ENCODE assay signal across 14 cellular contexts in the genomic region with DNA sequence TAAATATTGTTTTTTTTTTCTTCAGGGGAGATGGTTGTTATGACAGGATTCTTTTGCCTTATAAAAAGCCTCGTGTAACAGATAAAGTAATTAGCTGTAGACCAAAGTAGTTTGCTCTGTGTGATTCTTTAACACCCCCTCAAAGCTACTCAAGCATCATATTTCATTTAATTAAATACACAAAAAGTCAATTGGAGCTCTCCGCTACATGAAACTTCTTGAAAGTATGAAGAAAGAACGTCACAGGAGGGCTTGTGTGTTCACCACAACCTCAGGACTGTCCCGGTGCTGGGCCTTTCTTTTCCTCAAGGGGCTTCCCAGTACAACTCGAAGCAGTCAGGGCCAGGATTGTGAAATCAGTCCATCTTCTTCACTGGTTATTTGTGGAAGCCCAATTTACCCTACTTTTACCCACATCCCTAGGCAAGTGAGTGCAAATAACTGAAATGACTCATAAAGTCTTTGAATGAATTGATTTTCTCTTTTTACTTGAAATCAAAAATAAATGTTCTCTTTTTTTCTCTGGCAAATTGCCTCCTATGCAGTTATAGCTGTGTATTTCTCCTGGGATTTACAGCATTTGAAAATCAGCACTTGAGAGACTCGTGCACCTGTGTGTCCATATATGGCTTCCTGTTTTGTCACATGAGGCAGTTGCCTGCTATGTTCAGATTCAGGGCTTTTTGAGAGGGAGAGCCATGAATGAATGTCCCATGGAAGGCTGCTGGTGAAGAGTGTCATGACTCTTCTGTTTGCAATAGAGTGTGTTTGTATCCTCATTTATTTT. TPM values are rescaled to one million over a fixed set of nuclear protein-coding genes. Genes with fewer than 3 reads are reported as not detected.
A peak's percentile ranks its signal among the peaks of the same experiment; 100 is the strongest.
DNase-seq lines count a peak whose midpoint lies in the region; ATAC-seq and TF ChIP-seq lines count a peak whose summit lies in the region.
"Had no signal": no experiment of that assay in that cellular context is flagged by ENCODE, and none has a peak within 500 bp of the region (broad histone marks: within the 10 kb centered on the region; RNA-seq: fewer than 3 reads in every experiment).

No MANE protein-coding gene starts in this region.

- H3K27me3 Mint-ChIP-seq in activated T-helper 1 cell treated with anti-CD3 and anti-CD28 coated beads, Interleukin-12 subunit alpha, Interleukin-12 subunit beta, Interleukin-2, Interleukin-4 antibody, amounts not matched to agents 30 ng/mL and 10 ng/mL and 1 ng/mL, durations not matched to agents 14 hours and 24 hours and 36 hours (ENCODE audit: insufficient read depth): no peaks in the 10 kb centered on the region
- H3K27me3 Mint-ChIP-seq: CD4-positive, CD25-positive, alpha-beta regulatory T cell had no signal

- no peak for TF ChIP-seq CTCF in GM10266 (IDR thresholded peaks at IDR 0.05; ENCODE audit: control insufficient read depth, insufficient read depth, low read depth, missing control alignments)

- intact Hi-C loops in left ventricle myocardium superior (cut with micrococcal nuclease): no loop called here
- intact Hi-C loops in activated T-helper 1 cell treated with anti-CD3 and anti-CD28 coated beads, Interleukin-12 subunit alpha, Interleukin-12 subunit beta, Interleukin-2, Interleukin-4 antibody, amounts not matched to agents 30 ng/mL and 10 ng/mL and 1 ng/mL, durations not matched to agents 14 hours and 24 hours and 36 hours (cut with micrococcal nuclease): no loop called here

- DNase-seq in GM10266 (ENCODE audit: extremely low spot score) (peak; percentile 17), NCI-H69 (lab: John Stamatoyannopoulos, UW) (peak; percentile 65), dedifferentiated amniotic fluid mesenchymal stem cell (ENCODE audit: extremely low spot score) (no peak), left ventricle myocardium superior (no peak), NCI-H82 treated with DMSO at 0.1 percent for 48 hours (lab: John Stamatoyannopoulos, UW; ENCODE audit: unreplicated experiment) (no peak)
- DNase-seq in activated T-helper 1 cell treated with anti-CD3 and anti-CD28 coated beads, Interleukin-12 subunit alpha, Interleukin-12 subunit beta, Interleukin-2, Interleukin-4 antibody, amounts not matched to agents 30 ng/mL and 10 ng/mL and 1 ng/mL, durations not matched to agents 14 hours and 24 hours and 36 hours (ENCODE audit: low spot score): no peak
- DNase-seq: activated CD4-positive, CD25-positive, alpha-beta regulatory T cell treated with anti-CD3 and anti-CD28 coated beads, Interleukin-2, amount 50 U/mL, for 72 hours; CD4-positive, CD25-positive, alpha-beta regulatory T cell; substantia nigra had no signal

- H3K27ac Mint-ChIP-seq in activated T-helper 1 cell treated with anti-CD3 and anti-CD28 coated beads, Interleukin-12 subunit alpha, Interleukin-12 subunit beta, Interleukin-2, Interleukin-4 antibody, amounts not matched to agents 30 ng/mL and 10 ng/mL and 1 ng/mL, durations not matched to agents 14 hours and 24 hours and 36 hours: no peak overlapping the region
- H3K27ac Mint-ChIP-seq: CD4-positive, CD25-positive, alpha-beta regulatory T cell had no signal

- no peak overlapping the region for H3K4me3 Mint-ChIP-seq in activated T-helper 1 cell treated with anti-CD3 and anti-CD28 coated beads, Interleukin-12 subunit alpha, Interleukin-12 subunit beta, Interleukin-2, Interleukin-4 antibody, amounts not matched to agents 30 ng/mL and 10 ng/mL and 1 ng/mL, durations not matched to agents 14 hours and 24 hours and 36 hours
- H3K4me3 Mint-ChIP-seq: CD4-positive, CD25-positive, alpha-beta regulatory T cell had no signal

- no peaks in the 10 kb centered on the region for H3K36me3 Mint-ChIP-seq in activated T-helper 1 cell treated with anti-CD3 and anti-CD28 coated beads, Interleukin-12 subunit alpha, Interleukin-12 subunit beta, Interleukin-2, Interleukin-4 antibody, amounts not matched to agents 30 ng/mL and 10 ng/mL and 1 ng/mL, durations not matched to agents 14 hours and 24 hours and 36 hours (ENCODE audit: low read depth)
- H3K36me3 Mint-ChIP-seq: CD4-positive, CD25-positive, alpha-beta regulatory T cell had no signal

- H3K4me1 Mint-ChIP-seq in activated T-helper 1 cell treated with anti-CD3 and anti-CD28 coated beads, Interleukin-12 subunit alpha, Interleukin-12 subunit beta, Interleukin-2, Interleukin-4 antibody, amounts not matched to agents 30 ng/mL and 10 ng/mL and 1 ng/mL, durations not matched to agents 14 hours and 24 hours and 36 hours (ENCODE audit: low read depth): no peaks in the 10 kb centered on the region
- H3K4me1 Mint-ChIP-seq: CD4-positive, CD25-positive, alpha-beta regulatory T cell had no signal

- no peaks in the 10 kb centered on the region for H3K9me3 Mint-ChIP-seq in activated T-helper 1 cell treated with anti-CD3 and anti-CD28 coated beads, Interleukin-12 subunit alpha, Interleukin-12 subunit beta, Interleukin-2, Interleukin-4 antibody, amounts not matched to agents 30 ng/mL and 10 ng/mL and 1 ng/mL, durations not matched to agents 14 hours and 24 hours and 36 hours
- H3K9me3 Mint-ChIP-seq: CD4-positive, CD25-positive, alpha-beta regulatory T cell had no signal

- ATAC-seq in GM19468 (IDR thresholded peaks at IDR 0.05; ENCODE audit: extremely low read depth, unreplicated experiment) (peak; percentile 25), HG03135 (IDR thresholded peaks at IDR 0.05; ENCODE audit: unreplicated experiment) (peak; percentile 68), left ventricle myocardium superior (no peak)

RNA-seq across cellular contexts. Expression of a gene that starts 48.6 kb away (rescaled TPM):
- not detected for total RNA-seq in left ventricle myocardium superior
- not detected in 2 replicates for total RNA-seq in activated T-helper 1 cell treated with anti-CD3 and anti-CD28 coated beads, Interleukin-12 subunit alpha, Interleukin-12 subunit beta, Interleukin-2, Interleukin-4 antibody, amounts not matched to agents 30 ng/mL and 10 ng/mL and 1 ng/mL, durations not matched to agents 14 hours and 24 hours and 36 hours
- total RNA-seq: CD4-positive, CD25-positive, alpha-beta regulatory T cell; LHCN-M2; mucosa of gallbladder; RPMI7951 had no signal

Comparison
In these comparisons a context has a peak if more than half of its experiments do, and no peak if none do; other contexts are left out.
1. DNase-seq: peak in GM10266 (single experiment) and NCI-H69 (single experiment); none in dedifferentiated amniotic fluid mesenchymal stem cell (single experiment), left ventricle myocardium superior (single experiment), NCI-H82 treated with DMSO at 0.1 percent for 48 hours (single experiment) and activated T-helper 1 cell treated with anti-CD3 and anti-CD28 coated beads, Interleukin-12 subunit alpha, Interleukin-12 subunit beta, Interleukin-2, Interleukin-4 antibody, amounts not matched to agents 30 ng/mL and 10 ng/mL and 1 ng/mL, durations not matched to agents 14 hours and 24 hours and 36 hours (single experiment).